ENCODE assay signal across 2 cellular contexts in genomic region chr4:126888968-126889367, GRCh38.
TF ChIP-seq lines count a peak whose summit lies in the region.

No MANE protein-coding gene starts in this region.

TF ChIP-seq in SK-N-SH, 30 proteins besides CTCF, POLR2A, EP300 and RAD21 (continued from another document):
- no peak for TF ChIP-seq REST (IDR thresholded peaks at IDR 0.05; ENCODE audit: low read depth, low read length)
- TF ChIP-seq NFIC (IDR thresholded peaks at IDR 0.05; ENCODE audit: borderline replicate concordance), result no peak
- TF ChIP-seq TCF12 (IDR thresholded peaks at IDR 0.05), result peak; percentile 74
- TF ChIP-seq TEAD4 (IDR thresholded peaks at IDR 0.05; ENCODE audit: borderline replicate concordance, insufficient read depth), result 0 out of 2 replicates have a peak, but pooled peaks have one; percentile 37
- peak; percentile 61 for TF ChIP-seq USF1 (IDR thresholded peaks at IDR 0.05; ENCODE audit: borderline replicate concordance, low read depth)
- TF ChIP-seq CHD2 (IDR thresholded peaks at IDR 0.05; ENCODE audit: low read length, partially characterized antibody), result no peak
- TF ChIP-seq TAF1 (IDR thresholded peaks at IDR 0.05; ENCODE audit: borderline replicate concordance, low read depth, low read length), result no peak
- TF ChIP-seq PBX3 (IDR thresholded peaks at IDR 0.05), result peak; percentile 72
- no peak for TF ChIP-seq ELF1 (IDR thresholded peaks at IDR 0.05)
- peak; percentile 59 for TF ChIP-seq JUND (IDR thresholded peaks at IDR 0.05)
- TF ChIP-seq MEF2A (IDR thresholded peaks at IDR 0.05; ENCODE audit: borderline replicate concordance, low read depth), result peak; percentile 71
- no peak for TF ChIP-seq POLR2AphosphoS5 (IDR thresholded peaks at IDR 0.05; ENCODE audit: low read depth, low read length)
- no peak for TF ChIP-seq GATA2 (CRISPR knock-in tag; IDR thresholded peaks at IDR 0.05)
- TF ChIP-seq RXRA (IDR thresholded peaks at IDR 0.05; ENCODE audit: borderline replicate concordance, low read depth), result no peak
- no peak for TF ChIP-seq YY1 (IDR thresholded peaks at IDR 0.05; ENCODE audit: low read depth)
- no peak for TF ChIP-seq SIN3A (IDR thresholded peaks at IDR 0.05; ENCODE audit: borderline replicate concordance, low read depth, low read length)
- TF ChIP-seq EZH2phosphoT487 (IDR thresholded peaks at IDR 0.05; ENCODE audit: borderline replicate concordance, low read depth), result no peak

TF ChIP-seq in SK-N-SH treated with all-trans-retinoic acid at 6 μM for 48 hours, 23 proteins besides CTCF, POLR2A, EP300 and RAD21 (continued from another document):
- TF ChIP-seq PATZ1 (CRISPR knock-in tag; IDR thresholded peaks at IDR 0.05; ENCODE audit: borderline replicate concordance) (no peak), ZC3H10 (CRISPR knock-in tag; IDR thresholded peaks at IDR 0.05) (no peak), TOX (CRISPR knock-in tag; IDR thresholded peaks at IDR 0.05; ENCODE audit: borderline replicate concordance) (no peak), CSRNP3 (CRISPR knock-in tag; IDR thresholded peaks at IDR 0.05) (no peak), ISL1 (CRISPR knock-in tag; IDR thresholded peaks at IDR 0.05) (no peak), CREB5 (CRISPR knock-in tag; IDR thresholded peaks at IDR 0.05; ENCODE audit: low read depth) (no peak), ZNF565 (CRISPR knock-in tag; conservative IDR thresholded peaks at IDR 0.05; ENCODE audit: low read depth) (no peak), ZFP30 (CRISPR knock-in tag; IDR thresholded peaks at IDR 0.05) (no peak), SNAI2 (CRISPR knock-in tag; IDR thresholded peaks at IDR 0.05) (no peak), CSDC2 (CRISPR knock-in tag; IDR thresholded peaks at IDR 0.05) (no peak), TSHZ2 (CRISPR knock-in tag; IDR thresholded peaks at IDR 0.05) (no peak), ZNF70 (CRISPR knock-in tag; IDR thresholded peaks at IDR 0.05) (no peak)
TF ChIP-seq in SK-N-SH treated with all-trans-retinoic acid at 6 μM for 48 hours: peak in this region for 0.
